In genomic region chr6:62119401-62119800, GRCh38 we compare ENCODE assay signal across 9 cellular contexts.
"Had no signal": no experiment of that assay in that cellular context is flagged by ENCODE, and none has a peak within 500 bp of the region (broad histone marks: within the 10 kb centered on the region; RNA-seq: fewer than 3 reads in every experiment).

No MANE protein-coding gene starts in this region.

- H3K4me1 ChIP-seq: HAP-1 had no signal

- H3K4me1 Mint-ChIP-seq: GM23338, H9 had no signal

- H3K4me3 Mint-ChIP-seq: GM23338, H9, HFFc6 had no signal

- H3K4me3 ChIP-seq: GM23248, GM23338, HAP-1 had no signal

- H2AFZ ChIP-seq: GM23248, GM23338 had no signal

- H3K4me2 ChIP-seq: GM23338 had no signal

- H3K27ac Mint-ChIP-seq: GM23338, H9, HFFc6 had no signal

- H3K9me3 ChIP-seq: HAP-1 had no signal

- ATAC-seq: GM23338, HCT116 had no signal

- H3K9ac ChIP-seq: GM23248 had no signal

- H3K27ac ChIP-seq: GM23248 had no signal

- H3K36me3 ChIP-seq: HAP-1 had no signal

- DNase-seq: GM23248, GOT3, H7, H9, HCEC 1CT, HFFc6 had no signal
